ENCODE assay signal across 8 cellular contexts in genomic region chr19:14563989-14564650, GRCh38. TPM values are rescaled to one million over a fixed set of nuclear protein-coding genes. Genes with fewer than 3 reads are reported as not detected.
DNase-seq lines count a peak whose midpoint lies in the region; ATAC-seq and TF ChIP-seq lines count a peak whose summit lies in the region.

No MANE protein-coding gene starts in this region.

- no peaks in the 10 kb centered on the region for H3K9me3 ChIP-seq in heart left ventricle
- H3K9me3 ChIP-seq in left ventricle myocardium inferior (replicated peaks), result no peaks in the 10 kb centered on the region

- 72 to 82% (median 74%) methylated on average over 24 to 33 of the region's 33 CpGs for WGBS in heart left ventricle, 4 donors

- H3K36me3 ChIP-seq in heart left ventricle, result peaks cover 0 to 35% (median 15%) of the 10 kb centered on the region in 9 donors
- peaks cover 19% of the 10 kb centered on the region for H3K36me3 ChIP-seq in left ventricle myocardium inferior

- DNase-seq in heart left ventricle (peak in 1 of 5 donors; percentile 44), cardiac septum (ENCODE audit: low spot score) (no peak), left ventricle myocardium inferior (no peak), NCI-H187 (lab: John Stamatoyannopoulos, UW) (no peak), NCI-H510A treated with DMSO at 0.1 percent for 48 hours (lab: John Stamatoyannopoulos, UW) (no peak)
- peak; percentile 89 for DNase-seq in activated CD4-positive, alpha-beta T cell treated with anti-CD3 and anti-CD28 coated beads for 48 hours
- peak in 5 of 6 experiments; percentile 5 to 55 (median 30) for DNase-seq in stimulated activated naive CD4-positive, alpha-beta T cell (lab: John Stamatoyannopoulos, UW)

- intact Hi-C loops in heart left ventricle (cut with DNase I), result no loop called here
- intact Hi-C loops in cardiac septum (cut with DNase I), result no loop called here
- intact Hi-C loops in left ventricle myocardium inferior (cut with micrococcal nuclease), result no loop called here

- H3K27me3 ChIP-seq in heart left ventricle (no peaks in the 10 kb centered on the region), left ventricle myocardium inferior (ENCODE audit: low read depth) (no peaks in the 10 kb centered on the region)

- H3K4me1 ChIP-seq in heart left ventricle, result peaks cover 0 to 63% (median 35%) of the 10 kb centered on the region in 12 donors
- peaks cover 63% of the 10 kb centered on the region for H3K4me1 ChIP-seq in left ventricle myocardium inferior

- no peak for TF ChIP-seq POLR2A in heart left ventricle (IDR thresholded peaks at IDR 0.05)

- TF ChIP-seq CTCF in heart left ventricle (IDR thresholded peaks at IDR 0.05), result no peak
- TF ChIP-seq CTCF in left ventricle myocardium inferior (IDR thresholded peaks at IDR 0.05; ENCODE audit: borderline replicate concordance), result no peak

- H3K27ac ChIP-seq in heart left ventricle (peak overlapping the region in 3 of 12 donors; percentile 87 to 97 (median 94)), left ventricle myocardium inferior (replicated peaks) (peak overlapping the region; percentile 92)

- H3K4me3 ChIP-seq in heart left ventricle (no peak overlapping the region), left ventricle myocardium inferior (no peak overlapping the region)

- ATAC-seq in heart left ventricle (peak in 3 of 4 donors; percentile 1 to 13 (median 11)), GM21528 (IDR thresholded peaks at IDR 0.05; ENCODE audit: low FRiP score, unreplicated experiment) (no peak)

RNA-seq across cellular contexts. Expression of gene NDUFB7, which starts 7.7 kb away (rescaled TPM):
- total RNA-seq in heart left ventricle (1,000 to 10,000 TPM in 1 of 9 donors, 100 to 1,000 TPM in 8; 290 to 1,084 (median 402) TPM), cardiac septum (382 TPM), left ventricle myocardium inferior (501 TPM)
- 1,000 to 10,000 TPM in 1 of 2 donors, 100 to 1,000 TPM in 1; 782 to 1,747 TPM for polyA plus RNA-seq in heart left ventricle

RNA-seq across cellular contexts. Expression of gene CLEC17A, which starts 18.8 kb away (rescaled TPM):
- under 1 TPM in 1 of 9 donors, not detected in 8; 0.10 TPM for total RNA-seq in heart left ventricle
- not detected for polyA plus RNA-seq in heart left ventricle
- not detected for total RNA-seq in cardiac septum
- not detected for total RNA-seq in left ventricle myocardium inferior

RNA-seq across cellular contexts. Expression of gene TECR, which starts 34.7 kb away (rescaled TPM):
- total RNA-seq in heart left ventricle, result 10 to 100 TPM; 48.1 to 88.4 (median 71.7) TPM
- 100 to 1,000 TPM in 1 of 2 donors, 10 to 100 TPM in 1; 71.4 to 102 TPM for polyA plus RNA-seq in heart left ventricle
- 62.0 TPM for total RNA-seq in cardiac septum
- total RNA-seq in left ventricle myocardium inferior, result 69.3 TPM

RNA-seq across cellular contexts. Expression of gene DNAJB1, which starts 45.9 kb away (rescaled TPM):
- total RNA-seq in heart left ventricle (10 to 100 TPM; 34.7 to 70.6 (median 44.8) TPM), cardiac septum (61.6 TPM), left ventricle myocardium inferior (48.7 TPM)
- polyA plus RNA-seq in heart left ventricle, result 10 to 100 TPM; 27.5 to 69.1 TPM

Comparison
In these comparisons a context has a peak if more than half of its experiments do, and no peak if none do; other contexts are left out.
1. DNase-seq: peak in activated CD4-positive, alpha-beta T cell treated with anti-CD3 and anti-CD28 coated beads for 48 hours (single experiment) and stimulated activated naive CD4-positive, alpha-beta T cell (5 of 6); none in cardiac septum (single experiment), left ventricle myocardium inferior (single experiment), NCI-H187 (0 of 2) and NCI-H510A treated with DMSO at 0.1 percent for 48 hours (single experiment).